ENCODE assay signal across 25 cellular contexts in genomic region chr4:16608123-16608522, GRCh38.
DNase-seq lines count a peak whose midpoint lies in the region; ATAC-seq and TF ChIP-seq lines count a peak whose summit lies in the region.
"Had no signal": no experiment of that assay in that cellular context is flagged by ENCODE, and none has a peak within 500 bp of the region (broad histone marks: within the 10 kb centered on the region; RNA-seq: fewer than 3 reads in every experiment).

No MANE protein-coding gene starts in this region.

- H3K79me1 ChIP-seq in IMR-90 (ENCODE audit: low read depth in 1 of 2, low read length in 2 of 2): no peaks in the 10 kb centered on the region; a peak in 1 of 4 replicates

- POLR2A ChIA-PET in IMR-90 (lab: Charles Lee; ENCODE audit: unreplicated experiment): no interaction called here

- H2BK120ac ChIP-seq in IMR-90 (ENCODE audit: low read depth, low read length): no peak overlapping the region; the same call in 1 of the 2 replicates

- H4K91ac ChIP-seq in IMR-90 (ENCODE audit: insufficient read depth, low read depth, low read length): no peak overlapping the region

- H2AFZ ChIP-seq in IMR-90 (replicated peaks; ENCODE audit: low read length, poor library complexity): peak overlapping the region; percentile 18

- TF ChIP-seq CTCF in IMR-90 (conservative IDR thresholded peaks at IDR 0.05; ENCODE audit: low read depth, low read length) (no peak), fibroblast of pulmonary artery (IDR thresholded peaks at IDR 0.05; ENCODE audit: low read length, missing control alignments) (no peak)

- in situ Hi-C loops in IMR-90 (cut with MboI; ENCODE audit: low sequenced_read_pairs): no loop called here

- H3K56ac ChIP-seq in IMR-90 (ENCODE audit: extremely low read depth, insufficient read depth, low read length): no peak overlapping the region

- H3K27me3 ChIP-seq in IMR-90 (ENCODE audit: control insufficient read depth, insufficient read depth, low read length): no peaks in the 10 kb centered on the region

- intact Hi-C loops in IMR-90 (cut with micrococcal nuclease): no loop called here

- CTCF ChIA-PET in IMR-90 (lab: Yijun Ruan, JAX): no interaction called here

- H4K20me1 ChIP-seq in IMR-90 (ENCODE audit: insufficient read depth, low read length): no peaks in the 10 kb centered on the region

- H2AK5ac ChIP-seq in IMR-90 (ENCODE audit: low read depth, low read length): no peak overlapping the region

- no peak overlapping the region for H3K14ac ChIP-seq in IMR-90 (replicated peaks; ENCODE audit: low read depth, low read length)

- no peak overlapping the region for H4K5ac ChIP-seq in IMR-90 (ENCODE audit: low read depth, low read length)

- no peak overlapping the region for H3K23ac ChIP-seq in IMR-90 (ENCODE audit: low read depth, low read length)

- H3K4me2 ChIP-seq in IMR-90 (ENCODE audit: low read depth, low read length): no peak overlapping the region

- H2BK5ac ChIP-seq in IMR-90 (ENCODE audit: low read depth, low read length, poor library complexity, severe bottlenecking): no peak overlapping the region

- BruUV-seq in IMR-90 (replicated peaks; lab: Mats Ljungman, UMichigan): no TSS peak

- WGBS in IMR-90 (ENCODE audit: extremely low coverage in 2 of 2, insufficient read length in 1 of 2), 2 experiments: 80% methylated on average over 1 of the region's 5 CpGs; no CpG with 5 or more reads in 1 of the 2 experiments

- H3K18ac ChIP-seq in IMR-90 (ENCODE audit: low read depth, low read length): no peak overlapping the region

- no peak overlapping the region for H3K9ac ChIP-seq in IMR-90 (ENCODE audit: low read depth, low read length)

- H3K27ac ChIP-seq in IMR-90 (ENCODE audit: insufficient read depth, low read length): no peak overlapping the region
- H3K27ac ChIP-seq: coronary artery, SJCRH30 had no signal

- 0 out of 2 replicates have a peak, but pooled peaks cover 3% of the 10 kb centered on the region for H3K9me1 ChIP-seq in IMR-90 (ENCODE audit: insufficient read depth, low read length)

- no peak overlapping the region for H2AK9ac ChIP-seq in IMR-90 (replicated peaks; ENCODE audit: low read depth, low read length, poor library complexity)

- no peaks in the 10 kb centered on the region for H3K9me3 ChIP-seq in IMR-90 (ENCODE audit: control insufficient read depth, insufficient read depth, low read length)
- H3K9me3 ChIP-seq: SJCRH30 had no signal

- DNase-seq in EH (ENCODE audit: low read depth): peak; percentile 80
- peak; percentile 16 for DNase-seq in IMR-90
- peak; percentile 39 for DNase-seq in fibroblast of pulmonary artery (ENCODE audit: low read depth)
- DNase-seq in skeletal muscle cell (ENCODE audit: low read depth): peak; percentile 49
- DNase-seq in NK-92 treated with Interleukin-12 subunit alpha and Interleukin-12 subunit beta, amount 100 ng/mL, for 24 hours (lab: John Stamatoyannopoulos, UW): no peak
- DNase-seq in SKM-1 (lab: John Stamatoyannopoulos, UW; ENCODE audit: unreplicated experiment): no peak
- DNase-seq: activated CD4-positive, alpha-beta T cell treated with anti-CD3 and anti-CD28 coated beads, Interleukin-2, amount 50 U/mL, for 1 hour; activated naive CD4-positive, alpha-beta T cell treated with anti-CD3 and anti-CD28 coated beads for 36 hours; activated T-cell treated with anti-CD3 and anti-CD28 coated beads, Interleukin-2, amount 50 U/mL, for 72 hours; CD4-positive, CD25-positive, alpha-beta regulatory T cell; DND-41; effector memory CD8-positive, alpha-beta T cell; hypothalamus; naive thymus-derived CD8-positive, alpha-beta T cell; NCI-H1092; NCI-H187; NCI-H2171 treated with DMSO at 0.1 percent for 48 hours; NCI-H524; occipital lobe; SJCRH30 had no signal

- peaks cover 5% of the 10 kb centered on the region; the same call in 1 of the 2 replicates for H3K4me1 ChIP-seq in IMR-90 (ENCODE audit: control insufficient read depth, insufficient read depth, low read length)
- H3K4me1 ChIP-seq: SJCRH30 had no signal

- H3K4me3 ChIP-seq in IMR-90 (ENCODE audit: insufficient read depth, low read depth, low read length) (no peak overlapping the region), fibroblast of pulmonary artery (replicated peaks; ENCODE audit: low read depth, low read length) (no peak overlapping the region), skeletal muscle cell (ENCODE audit: low read depth, low read length) (no peak overlapping the region)
- H3K4me3 ChIP-seq: coronary artery, GM12878, SJCRH30 had no signal

- no peak for TF ChIP-seq POLR2A in IMR-90 (IDR thresholded peaks at IDR 0.05; ENCODE audit: low read depth, low read length)

- dilution Hi-C loops in IMR-90 (cut with HindIII; ENCODE audit: low sequenced_read_pairs, unreplicated experiment): no loop called here

- H2BK15ac ChIP-seq in IMR-90 (ENCODE audit: low read depth, low read length): no peak overlapping the region

- 0 out of 2 replicates have a peak overlapping the region, but pooled peaks have one; percentile 1 for H2BK20ac ChIP-seq in IMR-90 (ENCODE audit: low read depth, low read length)

- no peak overlapping the region for H4K8ac ChIP-seq in IMR-90 (ENCODE audit: low read depth in 2 of 2, low read length in 2 of 2)

- H3K36me3 ChIP-seq in IMR-90 (ENCODE audit: control insufficient read depth, insufficient read depth, low read length): no peaks in the 10 kb centered on the region
- H3K36me3 ChIP-seq: SJCRH30 had no signal

- H3K4ac ChIP-seq in IMR-90 (ENCODE audit: low read depth, low read length): 0 out of 2 replicates have a peak overlapping the region, but pooled peaks have one; percentile 20

- TF ChIP-seq RAD21 in IMR-90 (IDR thresholded peaks at IDR 0.05; ENCODE audit: low read length): no peak

- peak; percentile 24 for ATAC-seq in IMR-90 (ENCODE audit: low read depth)
- no peak for ATAC-seq in GM21576 (IDR thresholded peaks at IDR 0.05; ENCODE audit: unreplicated experiment)
- ATAC-seq: activated T-cell treated with anti-CD3 and anti-CD28 coated beads, Interleukin-2, amount 50 U/mL, for 72 hours; effector memory CD8-positive, alpha-beta T cell; GM12878; left lobe of liver; naive thymus-derived CD8-positive, alpha-beta T cell; Panc1 had no signal

TF ChIP-seq in IMR-90, 13 proteins besides CTCF, POLR2A, EP300 and RAD21:
- TF ChIP-seq MAFK (IDR thresholded peaks at IDR 0.05; ENCODE audit: low read depth, low read length): no peak

Comparison
In these comparisons a context has a peak if more than half of its experiments do, and no peak if none do; other contexts are left out.
1. DNase-seq: peak in EH (single experiment), IMR-90 (single experiment), fibroblast of pulmonary artery (single experiment) and skeletal muscle cell (single experiment); none in NK-92 treated with Interleukin-12 subunit alpha and Interleukin-12 subunit beta, amount 100 ng/mL, for 24 hours (single experiment) and SKM-1 (single experiment).